Comparison of ENCODE assay signal across 18 cellular contexts in the genomic region with DNA sequence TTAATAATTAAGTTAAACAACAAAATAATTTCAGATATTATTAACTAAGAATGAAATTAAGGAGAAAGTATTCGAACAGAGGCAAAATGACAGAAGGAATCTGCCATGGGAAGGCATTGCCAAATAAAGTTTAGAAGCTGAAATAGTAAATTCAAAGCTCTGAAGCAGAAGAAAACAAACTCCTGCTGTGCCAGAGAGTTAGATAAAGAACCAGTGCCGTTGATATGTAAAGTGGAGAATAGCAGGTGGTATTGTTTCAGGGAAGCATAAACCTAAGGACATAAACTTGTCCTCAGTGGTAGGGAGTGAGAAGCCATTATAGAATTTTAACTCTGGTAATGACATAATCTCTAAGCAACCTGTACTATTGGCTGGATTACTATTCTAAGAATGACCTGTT. TPM values are rescaled to one million over a fixed set of nuclear protein-coding genes. Genes with fewer than 3 reads are reported as not detected.
A peak's percentile ranks its signal among the peaks of the same experiment; 100 is the strongest.
DNase-seq lines count a peak whose midpoint lies in the region; ATAC-seq and TF ChIP-seq lines count a peak whose summit lies in the region.
"Had no signal": no experiment of that assay in that cellular context is flagged by ENCODE, and none has a peak within 500 bp of the region (broad histone marks: within the 10 kb centered on the region; RNA-seq: fewer than 3 reads in every experiment).

No MANE protein-coding gene starts in this region.

- H3K36me3 ChIP-seq in H7 (replicated peaks; ENCODE audit: control insufficient read depth, insufficient read depth, low read length) (no peaks in the 10 kb centered on the region), mesendoderm (ENCODE audit: control insufficient read depth, insufficient read depth, low read length) (no peaks in the 10 kb centered on the region), prostate gland (no peaks in the 10 kb centered on the region), smooth muscle cell (ENCODE audit: low read depth) (no peaks in the 10 kb centered on the region)
- H3K36me3 ChIP-seq: BLaER1 had no signal

- ATAC-seq in WTC11: peak; percentile 88

- H3K27ac ChIP-seq in mesendoderm (ENCODE audit: low read depth, low read length) (no peak overlapping the region), prostate gland (no peak overlapping the region), smooth muscle cell (ENCODE audit: low read depth) (no peak overlapping the region)
- H3K27ac ChIP-seq: BLaER1, HL-60 had no signal

- H3K56ac ChIP-seq in mesendoderm (ENCODE audit: low read length): no peak overlapping the region

- H2AFZ ChIP-seq in smooth muscle cell (ENCODE audit: low read depth): no peak overlapping the region

- H4K20me1 ChIP-seq in smooth muscle cell (ENCODE audit: low read depth): no peaks in the 10 kb centered on the region
- H4K20me1 ChIP-seq: BLaER1 had no signal

- no peak overlapping the region for H3K4ac ChIP-seq in mesendoderm (ENCODE audit: low read depth, low read length)

- no peak overlapping the region for H2AK5ac ChIP-seq in mesendoderm (ENCODE audit: low read length)

- H3K9ac ChIP-seq in mesendoderm (ENCODE audit: low read length) (no peak overlapping the region), smooth muscle cell (ENCODE audit: low read depth) (no peak overlapping the region)
- H3K9ac ChIP-seq: BLaER1 had no signal

- no CpG with 5 or more reads among the region's 2 CpGs for WGBS in mesendoderm (ENCODE audit: extremely low coverage, insufficient coverage, low lambda C conversion rate)
- WGBS in prostate gland: 22% methylated on average over 2 of the region's 2 CpGs
- WGBS in smooth muscle cell (ENCODE audit: low lambda C conversion rate): 48% methylated on average over 2 of the region's 2 CpGs

- H3K9me3 ChIP-seq in prostate gland (no peaks in the 10 kb centered on the region), smooth muscle cell (replicated peaks; ENCODE audit: low read depth) (no peaks in the 10 kb centered on the region)
- H3K9me3 ChIP-seq: BLaER1, Caco-2 had no signal

- peaks cover 35% of the 10 kb centered on the region for H3K4me1 Mint-ChIP-seq in WTC11
- H3K4me1 Mint-ChIP-seq: CD8-positive, alpha-beta memory T cell had no signal

- H3K4me3 Mint-ChIP-seq in WTC11: no peak overlapping the region
- H3K4me3 Mint-ChIP-seq: CD8-positive, alpha-beta memory T cell; HFFc6 had no signal

- no peaks in the 10 kb centered on the region for H3K79me1 ChIP-seq in mesendoderm (ENCODE audit: low read length)

- TF ChIP-seq POLR2A in prostate gland (IDR thresholded peaks at IDR 0.05): no peak

- H3F3A ChIP-seq in smooth muscle cell (ENCODE audit: low read depth): no peaks in the 10 kb centered on the region

- peaks cover 1% of the 10 kb centered on the region; the same call in 1 of the 2 replicates for H3K27me3 ChIP-seq in H7 (ENCODE audit: control insufficient read depth, insufficient read depth, low read length)
- no peaks in the 10 kb centered on the region for H3K27me3 ChIP-seq in mesendoderm (ENCODE audit: insufficient read depth, low read length, poor library complexity)
- H3K27me3 ChIP-seq in prostate gland (replicated peaks; ENCODE audit: insufficient read depth): no peaks in the 10 kb centered on the region
- H3K27me3 ChIP-seq in smooth muscle cell (ENCODE audit: low read depth): no peaks in the 10 kb centered on the region
- H3K27me3 ChIP-seq: BLaER1 had no signal

- intact Hi-C loops in prostate gland (cut with DNase I): no loop called here

- H4K8ac ChIP-seq in mesendoderm (ENCODE audit: low read depth, low read length): no peak overlapping the region

- DNase-seq in H7: peak; percentile 18
- DNase-seq in WTC11 (ENCODE audit: low spot score): no peak
- DNase-seq in iPS DF 4.7 (ENCODE audit: extremely low read depth, low spot score): peak; percentile 49
- peak; percentile 72 for DNase-seq in mesendoderm
- no peak for DNase-seq in prostate gland (ENCODE audit: low spot score)
- no peak for DNase-seq in smooth muscle cell (lab: John Stamatoyannopoulos, UW; ENCODE audit: unreplicated experiment)
- DNase-seq in DMS79 treated with DMSO at 0.1 percent for 48 hours (lab: John Stamatoyannopoulos, UW): no peak
- DNase-seq: 8988T; AML-193; Caco-2; CD8-positive, alpha-beta memory T cell; DMS53; HCEC 1CT; HFFc6; IMR-90 had no signal

- H3K4me1 ChIP-seq in mesendoderm (ENCODE audit: control insufficient read depth, low read depth, low read length) (no peaks in the 10 kb centered on the region), prostate gland (replicated peaks) (no peaks in the 10 kb centered on the region), smooth muscle cell (ENCODE audit: low read depth) (no peaks in the 10 kb centered on the region)
- H3K4me1 ChIP-seq: BLaER1, Caco-2 had no signal

- no peak overlapping the region for H2BK120ac ChIP-seq in mesendoderm (ENCODE audit: low read depth, low read length)

- TF ChIP-seq CTCF in WTC11 (IDR thresholded peaks at IDR 0.05) (no peak), prostate gland (IDR thresholded peaks at IDR 0.05) (no peak), smooth muscle cell (IDR thresholded peaks at IDR 0.05; ENCODE audit: borderline replicate concordance, insufficient read depth, poor library complexity, severe bottlenecking) (no peak)

- peaks cover 50% of the 10 kb centered on the region for H3K27me3 Mint-ChIP-seq in WTC11 (ENCODE audit: low read depth)

- no peak overlapping the region for H3K23ac ChIP-seq in mesendoderm (ENCODE audit: low read length)

- no peak overlapping the region for H3K4me3 ChIP-seq in H7 (ENCODE audit: insufficient read depth, low read depth, low read length)
- H3K4me3 ChIP-seq in mesendoderm (ENCODE audit: low read length): no peak overlapping the region
- H3K4me3 ChIP-seq in prostate gland: no peak overlapping the region
- no peak overlapping the region for H3K4me3 ChIP-seq in smooth muscle cell
- H3K4me3 ChIP-seq: BLaER1 had no signal

- no peaks in the 10 kb centered on the region for H3K79me2 ChIP-seq in mesendoderm (ENCODE audit: control insufficient read depth, insufficient read depth, low read length)
- H3K79me2 ChIP-seq in smooth muscle cell (ENCODE audit: low read depth): no peaks in the 10 kb centered on the region

- H3K36me3 Mint-ChIP-seq in WTC11: peaks cover 13% of the 10 kb centered on the region
- H3K36me3 Mint-ChIP-seq: CD8-positive, alpha-beta memory T cell had no signal

- no peak overlapping the region for H2BK15ac ChIP-seq in mesendoderm (replicated peaks; ENCODE audit: low read depth)

- no peak overlapping the region for H2BK5ac ChIP-seq in mesendoderm (ENCODE audit: low read length)

- H3K9me3 Mint-ChIP-seq in WTC11: peaks cover 22% of the 10 kb centered on the region
- H3K9me3 Mint-ChIP-seq: HFFc6 had no signal

- no peak overlapping the region for H3K27ac Mint-ChIP-seq in WTC11
- H3K27ac Mint-ChIP-seq: CD8-positive, alpha-beta memory T cell; HFFc6 had no signal

- no peak overlapping the region for H3K18ac ChIP-seq in mesendoderm (ENCODE audit: low read length)

- POLR2A ChIA-PET in WTC11 (lab: Charles Lee): no interaction called here

- no peak overlapping the region for H4K5ac ChIP-seq in mesendoderm (ENCODE audit: low read length)

- CTCF ChIA-PET in WTC11 (lab: Charles Lee): no interaction called here

- no peak overlapping the region for H3K4me2 ChIP-seq in mesendoderm (ENCODE audit: low read length)
- no peak overlapping the region for H3K4me2 ChIP-seq in smooth muscle cell
- H3K4me2 ChIP-seq: BLaER1 had no signal

TF ChIP-seq in WTC11, 78 proteins besides CTCF, POLR2A, EP300 and RAD21 (continues in another document):
- TF ChIP-seq PRRX2 (CRISPR knock-in tag; IDR thresholded peaks at IDR 0.05) (no peak), ZNF416 (CRISPR knock-in tag; IDR thresholded peaks at IDR 0.05) (no peak), USF2 (CRISPR knock-in tag; IDR thresholded peaks at IDR 0.05) (no peak), IRF2 (CRISPR knock-in tag; IDR thresholded peaks at IDR 0.05; ENCODE audit: borderline replicate concordance, low read depth) (no peak), FOXJ3 (CRISPR knock-in tag; IDR thresholded peaks at IDR 0.05; ENCODE audit: borderline replicate concordance) (no peak), GTF2I (CRISPR knock-in tag; conservative IDR thresholded peaks at IDR 0.05) (no peak), OVOL2 (CRISPR knock-in tag; IDR thresholded peaks at IDR 0.05; ENCODE audit: borderline replicate concordance) (no peak)

RNA-seq across cellular contexts. Expression of gene HBG2, which starts 2.7 kb away (rescaled TPM):
- total RNA-seq in H7 (2014; rRNA removed; shearing (Covaris generic)): not detected in 2 replicates
- total RNA-seq in WTC11 (2021) (5.1 to 8.7 TPM (median 6.5 TPM) in 3 replicates), prostate gland (not detected), smooth muscle cell (0.49 TPM in 1 of 2 replicates, not detected in the other)
- polyA plus RNA-seq in mesendoderm (2013, experiment 1 of 2): 0.21 TPM
- polyA plus RNA-seq in mesendoderm (2013, experiment 2 of 2): 0.21 TPM
- not detected in 2 replicates for polyA plus RNA-seq in smooth muscle cell
- total RNA-seq: Caco-2; CD8-positive, alpha-beta memory T cell; Daoy; HFFc6 had no signal
- polyA plus RNA-seq: CD8-positive, alpha-beta memory T cell; IMR-90 had no signal

RNA-seq across cellular contexts. Expression of gene HBG1, which starts 7.6 kb away (rescaled TPM):
- total RNA-seq in H7 (2014; rRNA removed; shearing (Covaris generic)): not detected in 2 replicates
- 1.5 to 3.4 TPM (median 2.7 TPM) in 3 replicates for total RNA-seq in WTC11 (2021)
- 0.18 TPM for polyA plus RNA-seq in mesendoderm (2013, experiment 1 of 2)
- polyA plus RNA-seq in mesendoderm (2013, experiment 2 of 2): 0.06 TPM
- total RNA-seq in prostate gland: not detected
- total RNA-seq in smooth muscle cell: not detected in 2 replicates
- polyA plus RNA-seq in smooth muscle cell: not detected in 2 replicates
- total RNA-seq: Caco-2; CD8-positive, alpha-beta memory T cell; Daoy; HFFc6; IMR-90 had no signal
- polyA plus RNA-seq: CD8-positive, alpha-beta memory T cell; IMR-90 had no signal

RNA-seq across cellular contexts. Expression of gene HBE1, which starts 12.4 kb away (rescaled TPM):
- total RNA-seq in H7 (2014; rRNA removed; shearing (Covaris generic)): 1.5 and 3.4 TPM in 2 replicates
- 1.5 to 3.1 TPM (median 1.7 TPM) in 3 replicates for total RNA-seq in WTC11 (2021)
- polyA plus RNA-seq in mesendoderm (2013, experiment 1 of 2): 0.08 TPM
- 0.15 TPM for polyA plus RNA-seq in mesendoderm (2013, experiment 2 of 2)
- total RNA-seq in prostate gland: not detected
- not detected in 2 replicates for total RNA-seq in smooth muscle cell
- 0.73 TPM in 1 of 2 replicates, not detected in the other for polyA plus RNA-seq in smooth muscle cell
- total RNA-seq: Caco-2; CD8-positive, alpha-beta memory T cell; HFFc6 had no signal
- polyA plus RNA-seq: CD8-positive, alpha-beta memory T cell had no signal

RNA-seq across cellular contexts. Expression of gene HBD, which starts 23.0 kb away (rescaled TPM):
- not detected in 2 replicates for total RNA-seq in H7 (2014; rRNA removed; shearing (Covaris generic))
- total RNA-seq in WTC11 (2021): not detected in 3 replicates
- polyA plus RNA-seq in mesendoderm (2013, experiment 1 of 2): not detected
- not detected for polyA plus RNA-seq in mesendoderm (2013, experiment 2 of 2)
- total RNA-seq in prostate gland: not detected
- not detected in 2 replicates for total RNA-seq in smooth muscle cell
- polyA plus RNA-seq in smooth muscle cell: not detected in 2 replicates
- total RNA-seq: Caco-2; CD8-positive, alpha-beta memory T cell; Daoy; HFFc6 had no signal
- polyA plus RNA-seq: CD8-positive, alpha-beta memory T cell had no signal

RNA-seq across cellular contexts. Expression of gene HBB, which starts 30.4 kb away (rescaled TPM):
- total RNA-seq in H7 (2014; rRNA removed; shearing (Covaris generic)): not detected in 2 replicates
- 0.34 TPM in 1 of 3 replicates, not detected in the others for total RNA-seq in WTC11 (2021)
- polyA plus RNA-seq in mesendoderm (2013, experiment 1 of 2): not detected
- not detected for polyA plus RNA-seq in mesendoderm (2013, experiment 2 of 2)
- 10 to 100 TPM in 1 of 2 donors, 1 to 10 TPM in 1; 9.5 to 15.7 TPM for total RNA-seq in prostate gland
- total RNA-seq in smooth muscle cell: not detected in 2 replicates
- not detected in 2 replicates for polyA plus RNA-seq in smooth muscle cell
- total RNA-seq: Caco-2; CD8-positive, alpha-beta memory T cell; Daoy; HFFc6; IMR-90 had no signal
- polyA plus RNA-seq: CD8-positive, alpha-beta memory T cell had no signal

Comparison
In these comparisons a context has a peak if more than half of its experiments do, and no peak if none do; other contexts are left out.
1. DNase-seq: peak in H7 (single experiment), iPS DF 4.7 (single experiment) and mesendoderm (single experiment); none in WTC11 (single experiment), prostate gland (single experiment), smooth muscle cell (single experiment) and DMS79 treated with DMSO at 0.1 percent for 48 hours (single experiment).